3 cellular contexts compared by ENCODE assay signal in genomic region chr12:2246358-2246757, GRCh38.
TF ChIP-seq lines count a peak whose summit lies in the region.

No MANE protein-coding gene starts in this region.

TF ChIP-seq in IMR-90, 13 proteins besides CTCF, POLR2A, EP300 and RAD21:
- TF ChIP-seq RCOR1 (IDR thresholded peaks at IDR 0.05; ENCODE audit: insufficient replicate concordance, low read length) = peak; percentile 89
- TF ChIP-seq CEBPB (IDR thresholded peaks at IDR 0.05; ENCODE audit: low read depth, low read length) = no peak

TF ChIP-seq in GM12878, 131 proteins besides CTCF, POLR2A, EP300 and RAD21:
- TF ChIP-seq BMI1 (IDR thresholded peaks at IDR 0.05; ENCODE audit: borderline replicate concordance) (no peak), BCL3 (IDR thresholded peaks at IDR 0.05; ENCODE audit: borderline replicate concordance, insufficient read depth, low read depth, low read length, poor library complexity, severe bottlenecking) (peak; percentile 85), ZSCAN29 (IDR thresholded peaks at IDR 0.05) (no peak), TCF3 (IDR thresholded peaks at IDR 0.05; ENCODE audit: borderline replicate concordance, insufficient read depth, low read depth, low read length) (peak; percentile 17; the same call in 1 of the 2 replicates), CEBPB (IDR thresholded peaks at IDR 0.05; ENCODE audit: borderline replicate concordance in 1 of 2, low read depth in 2 of 2, low read length in 2 of 2) (no peak), RAD51 (IDR thresholded peaks at IDR 0.05) (no peak)

TF ChIP-seq in SK-N-SH, 30 proteins besides CTCF, POLR2A, EP300 and RAD21:
- TF ChIP-seq ELF1 (IDR thresholded peaks at IDR 0.05) = no peak
- no peak for TF ChIP-seq MEF2A (IDR thresholded peaks at IDR 0.05; ENCODE audit: borderline replicate concordance, low read depth)
- no peak for TF ChIP-seq IRF3 (IDR thresholded peaks at IDR 0.05; ENCODE audit: low read depth, low read length)
- TF ChIP-seq CHD2 (IDR thresholded peaks at IDR 0.05; ENCODE audit: low read length, partially characterized antibody) = no peak
- no peak for TF ChIP-seq SIN3A (IDR thresholded peaks at IDR 0.05; ENCODE audit: borderline replicate concordance, low read depth, low read length)
- no peak for TF ChIP-seq RFX5 (IDR thresholded peaks at IDR 0.05; ENCODE audit: low read length)
- TF ChIP-seq NRF1 (IDR thresholded peaks at IDR 0.05; ENCODE audit: low read depth, low read length) = no peak
- no peak for TF ChIP-seq RXRA (IDR thresholded peaks at IDR 0.05; ENCODE audit: borderline replicate concordance, low read depth)
- TF ChIP-seq YY1 (IDR thresholded peaks at IDR 0.05; ENCODE audit: low read depth) = no peak
- TF ChIP-seq NFIC (IDR thresholded peaks at IDR 0.05; ENCODE audit: borderline replicate concordance) = no peak
- TF ChIP-seq MAX (IDR thresholded peaks at IDR 0.05; ENCODE audit: low read depth) = no peak
- TF ChIP-seq JUND (IDR thresholded peaks at IDR 0.05) = no peak
- TF ChIP-seq FOXJ3 (CRISPR knock-in tag; IDR thresholded peaks at IDR 0.05) = no peak
- no peak for TF ChIP-seq MXI1 (IDR thresholded peaks at IDR 0.05; ENCODE audit: low read depth, low read length)
TF ChIP-seq in SK-N-SH: peak in this region for 0.
